Comparison of ENCODE assay signal across 8 cellular contexts in the genomic region with DNA sequence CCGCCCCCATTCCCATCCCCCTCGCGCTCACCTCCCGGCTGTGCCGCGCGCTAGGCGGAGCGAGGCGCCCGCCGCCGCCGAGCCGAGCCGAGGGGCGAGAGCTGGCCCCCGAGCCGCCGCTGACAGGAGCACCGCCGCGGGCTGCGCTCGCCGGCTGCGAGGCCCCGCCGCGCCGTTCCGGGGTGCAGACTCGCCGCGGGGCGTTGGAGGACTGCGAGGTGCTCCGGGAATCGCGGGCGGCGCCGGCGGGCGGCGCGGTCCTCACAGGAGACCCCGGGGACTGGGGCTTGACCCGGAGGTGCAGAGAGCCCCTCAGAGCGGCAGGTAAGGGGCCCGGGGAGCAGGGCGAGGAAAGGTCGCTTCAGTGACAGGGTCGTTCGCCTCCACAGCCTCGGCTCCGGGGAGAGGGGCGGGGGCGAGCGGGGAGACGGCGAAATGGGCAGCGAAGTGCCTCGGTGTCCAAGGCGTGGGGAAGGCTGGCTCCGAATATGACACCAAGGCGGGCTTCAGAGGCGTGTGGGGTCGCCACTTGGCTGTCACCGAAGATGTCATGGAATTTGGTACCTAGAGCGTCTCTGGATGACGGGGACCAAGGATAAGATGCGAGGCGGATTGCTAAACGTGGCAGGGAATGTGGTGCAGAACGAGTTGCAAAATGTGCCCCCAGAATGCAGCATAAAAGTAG. TPM values are rescaled to one million over a fixed set of nuclear protein-coding genes. Genes with fewer than 3 reads are reported as not detected.
DNase-seq lines count a peak whose midpoint lies in the region; ATAC-seq, FAIRE-seq and TF ChIP-seq lines count a peak whose summit lies in the region.

No MANE protein-coding gene starts in this region.

- WGBS in pancreas, 2 donors = 0 to 1% methylated on average over 65 to 76 of the region's 76 CpGs

- peak in 7 of 10 experiments; percentile 3 to 71 (median 50) for DNase-seq in CD4-positive, alpha-beta T cell
- peak; percentile 42 for DNase-seq in NCI-H526 treated with DMSO at 0.1 percent for 48 hours (lab: John Stamatoyannopoulos, UW)
- peak; percentile 6 for DNase-seq in germinal center (ENCODE audit: low spot score)
- peak in 5 of 6 donors; percentile 38 to 86 (median 69) for DNase-seq in pancreas
- DNase-seq in uterus = peak; percentile 28 to 54

- peak; percentile 50 for ATAC-seq in CD4-positive, alpha-beta T cell (ENCODE audit: poor library complexity)
- ATAC-seq in GM21529 (IDR thresholded peaks at IDR 0.05; ENCODE audit: unreplicated experiment) = peak; percentile 26
- peak; percentile 25 for ATAC-seq in activated T-helper 17 cell treated with anti-CD3 and anti-CD28 coated beads, Interleukin-2, amount 50 U/mL, for 72 hours (replicated peaks)
- ATAC-seq in pancreas = peak in 3 of 4 donors; percentile 51 to 73 (median 65)
- no peak for ATAC-seq in HG02884 (IDR thresholded peaks at IDR 0.05; ENCODE audit: unreplicated experiment)

- POLR2A ChIA-PET in CD4-positive, alpha-beta T cell (lab: Charles Lee) = interaction anchor here (3.1 kb wide), 1 partner anchor 242 kb away, joined by 17 read pairs; no protein-coding TSS in a partner anchor

- H3K27ac ChIP-seq in CD4-positive, alpha-beta T cell (ENCODE audit: low read depth, low read length) = peak overlapping the region; percentile 47
- peak overlapping the region; percentile 66 to 83 (median 75) for H3K27ac ChIP-seq in pancreas
- H3K27ac ChIP-seq in uterus = peak overlapping the region; percentile 83 to 84

- peaks cover 37% of the 10 kb centered on the region for H3K4me1 Mint-ChIP-seq in CD4-positive, alpha-beta T cell (ENCODE audit: low read depth)
- H3K4me1 Mint-ChIP-seq in activated T-helper 17 cell treated with anti-CD3 and anti-CD28 coated beads, Interleukin-2, amount 50 U/mL, for 72 hours = peaks cover 17% of the 10 kb centered on the region

- peaks cover 6% of the 10 kb centered on the region for H3K36me3 Mint-ChIP-seq in CD4-positive, alpha-beta T cell (ENCODE audit: low read depth)
- peaks cover 14% of the 10 kb centered on the region for H3K36me3 Mint-ChIP-seq in activated T-helper 17 cell treated with anti-CD3 and anti-CD28 coated beads, Interleukin-2, amount 50 U/mL, for 72 hours (ENCODE audit: low read depth)

- no peaks in the 10 kb centered on the region for H3K27me3 Mint-ChIP-seq in CD4-positive, alpha-beta T cell
- H3K27me3 Mint-ChIP-seq in activated T-helper 17 cell treated with anti-CD3 and anti-CD28 coated beads, Interleukin-2, amount 50 U/mL, for 72 hours = peaks cover 19% of the 10 kb centered on the region

- H3K9me3 ChIP-seq in CD4-positive, alpha-beta T cell (ENCODE audit: control insufficient read depth, low read length) = no peaks in the 10 kb centered on the region
- no peaks in the 10 kb centered on the region for H3K9me3 ChIP-seq in pancreas
- H3K9me3 ChIP-seq in uterus = no peaks in the 10 kb centered on the region

- peaks cover 6 to 18% (median 16%) of the 10 kb centered on the region in 3 donors for H3K4me1 ChIP-seq in pancreas
- H3K4me1 ChIP-seq in uterus = no peaks in the 10 kb centered on the region

- no peaks in the 10 kb centered on the region for H3K27me3 ChIP-seq in CD4-positive, alpha-beta T cell (ENCODE audit: control insufficient read depth, insufficient read depth, low read length)
- no peaks in the 10 kb centered on the region for H3K27me3 ChIP-seq in pancreas
- no peaks in the 10 kb centered on the region for H3K27me3 ChIP-seq in uterus

- H3K36me3 ChIP-seq in pancreas = no peaks in the 10 kb centered on the region
- no peaks in the 10 kb centered on the region for H3K36me3 ChIP-seq in uterus

- no peak for FAIRE-seq in pancreas (lab: Jason Lieb, UNC)

- TF ChIP-seq POLR2A in uterus (IDR thresholded peaks at IDR 0.05) = peak in 1 of 2 donors; percentile 5

- peak overlapping the region; percentile 84 for H3K4me3 Mint-ChIP-seq in CD4-positive, alpha-beta T cell
- H3K4me3 Mint-ChIP-seq in activated T-helper 17 cell treated with anti-CD3 and anti-CD28 coated beads, Interleukin-2, amount 50 U/mL, for 72 hours = peak overlapping the region; percentile 93

- H3K9me3 Mint-ChIP-seq in CD4-positive, alpha-beta T cell = no peaks in the 10 kb centered on the region
- no peaks in the 10 kb centered on the region for H3K9me3 Mint-ChIP-seq in activated T-helper 17 cell treated with anti-CD3 and anti-CD28 coated beads, Interleukin-2, amount 50 U/mL, for 72 hours

- no peak for TF ChIP-seq CTCF in CD4-positive, alpha-beta T cell (IDR thresholded peaks at IDR 0.05)
- TF ChIP-seq CTCF in pancreas (IDR thresholded peaks at IDR 0.05) (no peak), uterus (IDR thresholded peaks at IDR 0.05) (no peak)

- H3K4me3 ChIP-seq in pancreas = peak overlapping the region; percentile 79 to 88 (median 84)
- peak overlapping the region; percentile 93 to 94 for H3K4me3 ChIP-seq in uterus

- CTCF ChIA-PET in CD4-positive, alpha-beta T cell (lab: Charles Lee) = no interaction called here

- H3K27ac Mint-ChIP-seq in CD4-positive, alpha-beta T cell = peak overlapping the region; percentile 70
- peak overlapping the region; percentile 76 for H3K27ac Mint-ChIP-seq in activated T-helper 17 cell treated with anti-CD3 and anti-CD28 coated beads, Interleukin-2, amount 50 U/mL, for 72 hours

- intact Hi-C loops in CD4-positive, alpha-beta T cell (cut with DNase I, micrococcal nuclease) = loop anchor here (1.0 to 10.0 kb wide), 7 partner anchors 242 to 1042 kb away; a partner anchor contains a TSS
- intact Hi-C loops in pancreas (cut with DNase I) = loop anchor here in 1 of 3 donors (10.0 kb wide), 1 partner anchor 262 kb away; no protein-coding TSS in a partner anchor
- intact Hi-C loops in uterus (cut with DNase I; ENCODE audit: low total_unique reads) = loop anchor here (10.0 kb wide), 1 partner anchor 262 kb away; no protein-coding TSS in a partner anchor

RNA-seq across cellular contexts. Expression of a gene that starts 0.5 kb away (rescaled TPM):
- total RNA-seq in CD4-positive, alpha-beta T cell = 10 to 100 TPM; 29.1 to 33.7 TPM
- total RNA-seq in activated T-helper 17 cell treated with anti-CD3 and anti-CD28 coated beads, Interleukin-2, amount 50 U/mL, for 72 hours = 10 to 100 TPM; 23.4 to 63.9 TPM
- total RNA-seq in pancreas (10 to 100 TPM in 5 of 6 donors, 1 to 10 TPM in 1; 8.9 to 28.0 (median 11.5) TPM), uterus (10 to 100 TPM in 3 of 4 donors, 1 to 10 TPM in 1; 7.9 to 48.8 (median 25.1) TPM)
- polyA plus RNA-seq in pancreas = 1 to 10 TPM; 3.7 to 4.5 TPM

Comparison
In these comparisons a context has a peak if more than half of its experiments do, and no peak if none do; other contexts are left out.
1. DNase-seq: peak in every context shown above with its lines; median percentile 69 in pancreas; 50 in CD4-positive, alpha-beta T cell; 42 in NCI-H526 treated with DMSO at 0.1 percent for 48 hours; 41 in uterus; 6 in germinal center.